ENCODE assay signal across 25 cellular contexts in genomic region chr15:40660686-40661085, GRCh38. TPM values are rescaled to one million over a fixed set of nuclear protein-coding genes. Genes with fewer than 3 reads are reported as not detected.
DNase-seq lines count a peak whose midpoint lies in the region; ATAC-seq and TF ChIP-seq lines count a peak whose summit lies in the region.
"Had no signal": no experiment of that assay in that cellular context is flagged by ENCODE, and none has a peak within 500 bp of the region (broad histone marks: within the 10 kb centered on the region; RNA-seq: fewer than 3 reads in every experiment).

No MANE protein-coding gene starts in this region.

- peak; percentile 16 for DNase-seq in T-helper 2 cell treated with Interferon-gamma antibody and Interleukin-4, amounts not matched to agents 5 μg/mL and 100 μg/mL, for 36 hours (ENCODE audit: low spot score)
- no peak for DNase-seq in T-helper 2 cell
- peak; percentile 3 for DNase-seq in GM23248
- DNase-seq in WTC11 (ENCODE audit: low spot score), result no peak
- DNase-seq in fibroblast of villous mesenchyme (ENCODE audit: low read depth), result peak; percentile 3
- no peak for DNase-seq in activated effector memory CD4-positive, alpha-beta T cell treated with Interleukin-2 at 50 U/mL for 16 hours
- no peak for DNase-seq in SW 1271 (lab: John Stamatoyannopoulos, UW)
- DNase-seq in cerebellar nuclear complex (lab: John Stamatoyannopoulos, UW), result no peak
- DNase-seq: Caco-2; CD8-positive, alpha-beta T cell; HCEC 1CT; Kasumi-1; MV-4-11; NCI-H1105; NCI-H1436 treated with DMSO at 0.1 percent for 48 hours; NCI-H1930; NCI-H2107; NCI-H524; NCI-H748 treated with DMSO at 0.1 percent for 48 hours; PC-9; Right ventricle myocardium superior had no signal

- H3K27ac ChIP-seq in GM23248, result no peak overlapping the region
- H3K27ac ChIP-seq: 22Rv1, C4-2B, PC-9, SJSA1 had no signal

- no peaks in the 10 kb centered on the region for H3K4me1 ChIP-seq in GM23248 (ENCODE audit: insufficient read depth)
- H3K4me1 ChIP-seq: Caco-2, SJSA1 had no signal

- no peaks in the 10 kb centered on the region for H3F3A ChIP-seq in GM23248 (ENCODE audit: insufficient read depth)

- H3K36me3 ChIP-seq in GM23248 (ENCODE audit: low read depth), result no peaks in the 10 kb centered on the region

- H3K4me3 ChIP-seq in GM23248 (no peak overlapping the region), fibroblast of villous mesenchyme (ENCODE audit: low read depth, low read length) (no peak overlapping the region)
- H3K4me3 ChIP-seq: PC-9, SJSA1 had no signal

- no peak overlapping the region for H3K4me3 Mint-ChIP-seq in T-helper 2 cell treated with Interferon-gamma antibody and Interleukin-4, amounts not matched to agents 5 μg/mL and 100 μg/mL, for 36 hours
- no peak overlapping the region for H3K4me3 Mint-ChIP-seq in WTC11
- H3K4me3 Mint-ChIP-seq: B cell; CD8-positive, alpha-beta T cell had no signal

- no peaks in the 10 kb centered on the region for H3K9me2 ChIP-seq in GM23248 (ENCODE audit: insufficient read depth)

- no peak overlapping the region for H3K9ac ChIP-seq in GM23248

- TF ChIP-seq CTCF in WTC11 (IDR thresholded peaks at IDR 0.05) (no peak), fibroblast of villous mesenchyme (IDR thresholded peaks at IDR 0.05; ENCODE audit: insufficient read depth, low read depth, low read length) (no peak)

- no peaks in the 10 kb centered on the region for H3K9me3 Mint-ChIP-seq in T-helper 2 cell treated with Interferon-gamma antibody and Interleukin-4, amounts not matched to agents 5 μg/mL and 100 μg/mL, for 36 hours
- H3K9me3 Mint-ChIP-seq in WTC11, result peaks cover 4% of the 10 kb centered on the region; the same call in 1 of the 2 replicates
- H3K9me3 Mint-ChIP-seq: CD8-positive, alpha-beta T cell had no signal

- no peak overlapping the region for H2AFZ ChIP-seq in GM23248
- H2AFZ ChIP-seq: PC-9 had no signal

- no peaks in the 10 kb centered on the region for H3K4me1 Mint-ChIP-seq in T-helper 2 cell treated with Interferon-gamma antibody and Interleukin-4, amounts not matched to agents 5 μg/mL and 100 μg/mL, for 36 hours (ENCODE audit: low read depth)
- H3K4me1 Mint-ChIP-seq in WTC11, result no peaks in the 10 kb centered on the region

- peaks cover 38% of the 10 kb centered on the region for H3K36me3 Mint-ChIP-seq in T-helper 2 cell treated with Interferon-gamma antibody and Interleukin-4, amounts not matched to agents 5 μg/mL and 100 μg/mL, for 36 hours (ENCODE audit: low read depth)
- H3K36me3 Mint-ChIP-seq in WTC11, result peaks cover 31% of the 10 kb centered on the region
- H3K36me3 Mint-ChIP-seq: CD8-positive, alpha-beta T cell had no signal

- in situ Hi-C loops in GM23248 (cut with MboI), result no loop called here

- H3K27me3 ChIP-seq in GM23248 (replicated peaks; ENCODE audit: insufficient read depth), result no peaks in the 10 kb centered on the region
- H3K27me3 ChIP-seq: SJSA1 had no signal

- H3K27me3 Mint-ChIP-seq in T-helper 2 cell treated with Interferon-gamma antibody and Interleukin-4, amounts not matched to agents 5 μg/mL and 100 μg/mL, for 36 hours (ENCODE audit: low read depth), result no peaks in the 10 kb centered on the region
- H3K27me3 Mint-ChIP-seq in WTC11 (ENCODE audit: low read depth), result no peaks in the 10 kb centered on the region
- H3K27me3 Mint-ChIP-seq: B cell had no signal

- no peaks in the 10 kb centered on the region for H3K79me2 ChIP-seq in GM23248 (ENCODE audit: insufficient read depth)

- no peaks in the 10 kb centered on the region for H4K20me1 ChIP-seq in GM23248 (ENCODE audit: insufficient read depth)

- POLR2A ChIA-PET in WTC11 (lab: Charles Lee), result no interaction called here

- no peaks in the 10 kb centered on the region for H3K9me3 ChIP-seq in GM23248 (ENCODE audit: low read depth)
- H3K9me3 ChIP-seq: Caco-2, SJSA1 had no signal

- 96 to 100% methylated on average over 5 of the region's 5 CpGs for WGBS in GM23248 (ENCODE audit: low coverage in 1 of 2, low lambda C conversion rate in 2 of 2, missing lambda C conversion rate in 2 of 2), 2 experiments

- no peak overlapping the region for H3K4me2 ChIP-seq in GM23248 (ENCODE audit: unreplicated experiment)
- H3K4me2 ChIP-seq: PC-9 had no signal

- no peak for ATAC-seq in WTC11
- ATAC-seq: CD8-positive, alpha-beta T cell had no signal

- CTCF ChIA-PET in WTC11 (lab: Charles Lee), result no interaction called here

- peak overlapping the region; percentile 60 for H3K27ac Mint-ChIP-seq in T-helper 2 cell treated with Interferon-gamma antibody and Interleukin-4, amounts not matched to agents 5 μg/mL and 100 μg/mL, for 36 hours
- 0 out of 2 replicates have a peak overlapping the region, but pooled peaks have one; percentile 53 for H3K27ac Mint-ChIP-seq in WTC11
- H3K27ac Mint-ChIP-seq: B cell; CD8-positive, alpha-beta T cell had no signal

TF ChIP-seq in WTC11, 78 proteins besides CTCF, POLR2A, EP300 and RAD21:
- TF ChIP-seq HMGXB4 (CRISPR knock-in tag; IDR thresholded peaks at IDR 0.05), result no peak
- TF ChIP-seq, protein P1, sequence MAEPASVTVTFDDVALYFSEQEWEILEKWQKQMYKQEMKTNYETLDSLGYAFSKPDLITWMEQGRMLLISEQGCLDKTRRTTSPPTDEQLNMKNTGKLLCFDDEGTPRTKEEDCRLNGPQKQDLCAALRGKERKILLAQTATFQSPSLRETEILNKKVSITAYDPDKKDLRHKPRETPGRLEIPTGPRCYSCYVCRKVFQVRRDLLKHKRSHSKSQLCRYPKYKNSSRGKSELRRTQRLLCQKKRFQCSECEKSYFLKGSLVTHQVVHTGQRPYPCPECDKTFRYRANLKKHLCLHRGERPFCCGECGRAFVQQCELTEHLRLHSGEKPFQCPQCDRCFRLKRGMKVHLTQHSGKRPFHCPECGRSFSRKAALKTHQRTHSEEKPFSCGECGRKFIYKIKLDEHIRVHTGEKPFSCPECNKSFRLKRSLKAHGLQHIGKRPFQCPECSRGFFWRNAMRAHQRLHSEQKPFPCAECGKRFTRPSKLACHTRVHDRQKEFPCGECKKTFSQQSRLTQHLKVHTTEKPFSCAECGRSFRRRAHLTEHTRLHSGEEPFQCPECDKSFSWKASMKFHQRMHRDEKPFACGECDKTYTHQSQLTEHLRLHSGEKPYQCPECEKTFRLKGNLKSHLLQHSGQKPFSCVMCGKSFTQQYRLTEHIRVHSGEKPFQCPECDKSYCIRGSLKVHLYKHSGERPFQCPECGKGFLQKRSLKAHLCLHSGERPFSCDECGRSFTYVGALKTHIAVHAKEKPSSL (CRISPR knock-in tag; conservative IDR thresholded peaks at IDR 0.05), result no peak
TF ChIP-seq in WTC11: peak in this region for 0.

RNA-seq across cellular contexts. Expression of gene RAD51, which starts 34.3 kb away (rescaled TPM):
- total RNA-seq in GM23248 (2014; rRNA removed; shearing (Covaris generic)), result 5.1 and 7.1 TPM in 2 replicates
- polyA plus RNA-seq in GM23248 (2016; fragmentation: Nextera tagmentation; extraction: Ambion mirVana), result 12.1 and 14.6 TPM in 2 replicates
- total RNA-seq in WTC11 (2021) (29.7 to 36.4 TPM (median 31.0 TPM) in 3 replicates), fibroblast of villous mesenchyme (3.5 and 4.2 TPM in 2 replicates)

Comparison
In these comparisons a context has a peak if more than half of its experiments do, and no peak if none do; other contexts are left out.
1. DNase-seq: peak in T-helper 2 cell treated with Interferon-gamma antibody and Interleukin-4, amounts not matched to agents 5 μg/mL and 100 μg/mL, for 36 hours (single experiment), GM23248 (single experiment) and fibroblast of villous mesenchyme (single experiment); none in T-helper 2 cell (0 of 5), WTC11 (single experiment), activated effector memory CD4-positive, alpha-beta T cell treated with Interleukin-2 at 50 U/mL for 16 hours (single experiment), SW 1271 (0 of 2) and cerebellar nuclear complex (0 of 2).